ENCODE assay signal across 1 cellular context in the genomic region with DNA sequence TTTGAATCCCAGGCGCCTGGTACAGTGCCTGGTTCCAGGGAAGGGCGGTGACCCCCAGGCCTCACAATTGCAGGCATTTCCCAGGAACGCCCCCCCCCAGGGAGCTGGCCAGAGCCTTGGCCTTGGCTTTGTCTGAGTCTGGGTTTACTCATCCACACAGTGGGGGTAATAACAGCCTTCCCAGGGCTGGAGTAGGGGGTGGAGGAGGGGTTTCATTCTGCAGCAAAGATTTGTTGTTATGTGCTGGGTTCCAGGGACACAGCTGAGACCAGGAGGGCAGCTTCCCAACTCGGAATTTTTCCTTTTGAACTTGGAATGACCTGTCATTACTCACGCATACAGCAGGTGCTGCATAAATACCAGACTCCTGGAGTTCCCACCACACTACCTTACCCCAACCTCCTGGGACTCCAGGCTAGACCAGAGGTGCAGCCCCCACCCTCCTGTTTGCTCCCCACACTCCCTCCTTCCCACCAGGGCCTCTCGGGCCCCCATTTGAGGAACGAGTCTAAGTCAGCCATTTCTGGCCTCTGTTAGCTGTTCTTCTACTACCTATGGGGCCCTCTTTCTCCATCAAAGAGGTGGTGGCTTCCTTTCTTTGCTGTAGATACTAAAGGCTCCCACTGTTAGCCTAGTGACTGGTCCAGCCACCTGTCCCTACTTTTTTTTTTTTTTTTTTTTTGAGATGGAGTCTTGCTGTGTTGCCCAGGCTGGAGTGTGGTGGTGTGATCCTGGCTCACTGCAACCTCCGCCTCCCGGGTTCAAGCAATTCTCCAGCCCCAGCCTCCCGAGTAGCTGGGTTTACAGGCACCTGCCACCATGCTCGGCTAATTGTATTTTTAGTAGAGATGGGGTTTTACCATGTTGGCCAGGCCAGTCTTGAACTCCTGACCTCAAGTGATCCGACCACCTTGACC.
A peak's percentile ranks its signal among the peaks of the same experiment; 100 is the strongest.
TF ChIP-seq lines count a peak whose summit lies in the region.

No MANE protein-coding gene starts in this region.

TF ChIP-seq in HEK293, 187 proteins besides CTCF, POLR2A, EP300 and RAD21 (continued from another document):
- TF ChIP-seq, protein P1, sequence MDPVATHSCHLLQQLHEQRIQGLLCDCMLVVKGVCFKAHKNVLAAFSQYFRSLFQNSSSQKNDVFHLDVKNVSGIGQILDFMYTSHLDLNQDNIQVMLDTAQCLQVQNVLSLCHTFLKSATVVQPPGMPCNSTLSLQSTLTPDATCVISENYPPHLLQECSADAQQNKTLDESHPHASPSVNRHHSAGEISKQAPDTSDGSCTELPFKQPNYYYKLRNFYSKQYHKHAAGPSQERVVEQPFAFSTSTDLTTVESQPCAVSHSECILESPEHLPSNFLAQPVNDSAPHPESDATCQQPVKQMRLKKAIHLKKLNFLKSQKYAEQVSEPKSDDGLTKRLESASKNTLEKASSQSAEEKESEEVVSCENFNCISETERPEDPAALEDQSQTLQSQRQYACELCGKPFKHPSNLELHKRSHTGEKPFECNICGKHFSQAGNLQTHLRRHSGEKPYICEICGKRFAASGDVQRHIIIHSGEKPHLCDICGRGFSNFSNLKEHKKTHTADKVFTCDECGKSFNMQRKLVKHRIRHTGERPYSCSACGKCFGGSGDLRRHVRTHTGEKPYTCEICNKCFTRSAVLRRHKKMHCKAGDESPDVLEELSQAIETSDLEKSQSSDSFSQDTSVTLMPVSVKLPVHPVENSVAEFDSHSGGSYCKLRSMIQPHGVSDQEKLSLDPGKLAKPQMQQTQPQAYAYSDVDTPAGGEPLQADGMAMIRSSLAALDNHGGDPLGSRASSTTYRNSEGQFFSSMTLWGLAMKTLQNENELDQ (tag by site-specific recombination; IDR thresholded peaks at IDR 0.05; ENCODE audit: low read depth) = no peak
- TF ChIP-seq ZIC2 (tag by site-specific recombination; IDR thresholded peaks at IDR 0.05) (peak; percentile 43; the same call in 1 of the 2 replicates), ZNF121 (tag by site-specific recombination; IDR thresholded peaks at IDR 0.05) (peak; percentile 71), IKZF3 (tag by site-specific recombination; IDR thresholded peaks at IDR 0.05) (peak; percentile 45; the same call in 1 of the 2 replicates), BCL11B (tag by site-specific recombination; IDR thresholded peaks at IDR 0.05; ENCODE audit: low read depth) (no peak), ZNF311 (tag by site-specific recombination; IDR thresholded peaks at IDR 0.05; ENCODE audit: borderline replicate concordance) (no peak), ZNF664 (tag by site-specific recombination; IDR thresholded peaks at IDR 0.05) (peak; percentile 34; the same call in 1 of the 2 replicates)
